8 cellular contexts compared by ENCODE assay signal in the genomic region with DNA sequence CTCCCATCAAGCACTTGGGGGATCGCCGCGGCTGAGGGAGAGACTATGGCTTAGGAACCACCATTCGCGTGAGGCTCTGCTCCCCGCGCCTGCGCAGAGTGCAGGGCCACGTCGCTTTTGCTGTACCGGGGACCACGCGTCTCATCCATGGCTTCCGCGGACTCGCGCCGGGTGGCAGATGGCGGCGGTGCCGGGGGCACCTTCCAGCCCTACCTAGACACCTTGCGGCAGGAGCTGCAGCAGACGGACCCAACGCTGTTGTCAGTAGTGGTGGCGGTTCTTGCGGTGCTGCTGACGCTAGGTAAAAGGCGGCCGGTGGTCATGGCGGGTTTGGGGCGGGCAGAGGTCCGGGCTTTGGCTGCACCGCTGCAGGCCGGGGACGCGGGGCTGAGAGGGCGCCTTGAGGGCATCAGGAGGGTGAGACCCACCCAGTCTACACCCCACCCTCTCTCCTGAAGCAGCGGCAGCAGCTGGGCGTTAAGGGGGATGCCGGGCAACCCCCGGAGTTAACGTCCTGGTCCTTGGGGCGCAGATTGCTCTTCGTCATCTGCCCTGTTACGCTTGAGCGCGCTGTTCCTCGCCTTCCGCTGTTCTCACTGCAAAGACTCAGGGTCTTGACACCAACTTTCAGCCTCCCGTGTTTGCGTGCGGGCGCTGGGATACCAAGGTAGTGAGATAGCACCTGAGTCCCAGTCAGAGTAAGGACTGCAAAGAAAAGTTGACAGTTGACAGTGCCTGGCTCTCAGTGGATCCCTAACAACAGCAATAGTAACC. TPM values are rescaled to one million over a fixed set of nuclear protein-coding genes. Genes with fewer than 3 reads are reported as not detected.
A peak's percentile ranks its signal among the peaks of the same experiment; 100 is the strongest.
DNase-seq lines count a peak whose midpoint lies in the region; ATAC-seq, FAIRE-seq and TF ChIP-seq lines count a peak whose summit lies in the region.

A gene with protein sequence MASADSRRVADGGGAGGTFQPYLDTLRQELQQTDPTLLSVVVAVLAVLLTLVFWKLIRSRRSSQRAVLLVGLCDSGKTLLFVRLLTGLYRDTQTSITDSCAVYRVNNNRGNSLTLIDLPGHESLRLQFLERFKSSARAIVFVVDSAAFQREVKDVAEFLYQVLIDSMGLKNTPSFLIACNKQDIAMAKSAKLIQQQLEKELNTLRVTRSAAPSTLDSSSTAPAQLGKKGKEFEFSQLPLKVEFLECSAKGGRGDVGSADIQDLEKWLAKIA (plus strand): TSS at position 114 of the 774 bp plus-strand sequence. CDS start 34 bp downstream, at position 148.

- intact Hi-C loops in mammary epithelial cell (cut with micrococcal nuclease) = loop anchor here (1.0 to 5.0 kb wide), 5 partner anchors 15 to 1074 kb away; a partner anchor contains a TSS

- ATAC-seq in GM18909 (IDR thresholded peaks at IDR 0.05; ENCODE audit: poor library complexity, unreplicated experiment) = peak; percentile 98
- ATAC-seq in HG03159 (IDR thresholded peaks at IDR 0.05; ENCODE audit: unreplicated experiment) = peak; percentile 98

- DNase-seq in AG08395 (ENCODE audit: low spot score) (peak; percentile 99), NCI-H2227 (lab: John Stamatoyannopoulos, UW; ENCODE audit: unreplicated experiment) (peak; percentile 90), WERI-Rb-1 (peak; percentile 96), mammary epithelial cell (peak; percentile 94), iPS-NIHi11 (ENCODE audit: low spot score) (peak; percentile 97), small intestine (peak; percentile 96)

- H3K36me3 ChIP-seq in WERI-Rb-1 (peaks cover 20% of the 10 kb centered on the region), mammary epithelial cell (ENCODE audit: insufficient read depth, low read length) (peaks cover 9% of the 10 kb centered on the region), small intestine (ENCODE audit: control insufficient read depth in 2 of 2, insufficient read depth in 2 of 2, low read length in 2 of 2) (no peaks in the 10 kb centered on the region)

- CTCF ChIA-PET in mammary epithelial cell (lab: Charles Lee; ENCODE audit: low non-redundant PET) = no interaction called here

- WGBS in mammary epithelial cell (ENCODE audit: low coverage, missing lambda C conversion rate) = under 1% methylated on average over 28 of the region's 53 CpGs
- 0 to 1% (median 0%) methylated on average over 49 to 53 of the region's 53 CpGs for WGBS in small intestine, 3 donors

- H3K9ac ChIP-seq in mammary epithelial cell (ENCODE audit: insufficient read depth, low read length) = peak within 1 kb of the TSS; percentile 78

- FAIRE-seq in small intestine (lab: Jason Lieb, UNC) = no peak

- peaks cover 39% of the 10 kb centered on the region for H3K79me2 ChIP-seq in mammary epithelial cell (ENCODE audit: insufficient read depth, low read length)

- H3K9me3 ChIP-seq in WERI-Rb-1 (ENCODE audit: severe bottlenecking) (no peaks in the 10 kb centered on the region), mammary epithelial cell (replicated peaks; ENCODE audit: insufficient read depth, low read length) (no peaks in the 10 kb centered on the region), small intestine (ENCODE audit: control insufficient read depth, low read depth) (no peaks in the 10 kb centered on the region)

- H3K4me2 ChIP-seq in mammary epithelial cell (ENCODE audit: insufficient read depth, low read depth, low read length) = peak within 1 kb of the TSS; percentile 77

- in situ Hi-C loops in mammary epithelial cell (cut with MboI; ENCODE audit: low sequenced_read_pairs in 2 of 2) = loop anchor here in 1 of 2 donors (10.0 kb wide), 2 partner anchors 141 to 361 kb away; a partner anchor contains a TSS

- H3K4me3 ChIP-seq in WERI-Rb-1 (ENCODE audit: low read depth, low read length) (peak within 1 kb of the TSS; percentile 77), mammary epithelial cell (replicated peaks in 1 of 3; ENCODE audit: insufficient read depth in 1 of 3, low read depth in 2 of 3, low read length in 3 of 3) (peak within 1 kb of the TSS; percentile 68 to 86 (median 78)), small intestine (ENCODE audit: low read depth in 1 of 2, low read length in 2 of 2) (peak within 1 kb of the TSS; percentile 74 to 86)

- TF ChIP-seq CTCF in WERI-Rb-1 (IDR thresholded peaks at IDR 0.05; ENCODE audit: low read depth, low read length) = no peak
- no peak for TF ChIP-seq CTCF in mammary epithelial cell (conservative IDR thresholded peaks at IDR 0.05 in 1 of 2, IDR thresholded peaks at IDR 0.05 in 1 of 2; ENCODE audit: extremely low read depth in 1 of 2, insufficient read depth in 1 of 2, low read depth in 1 of 2, low read length in 2 of 2)

- peaks cover 4% of the 10 kb centered on the region for H3K4me1 ChIP-seq in mammary epithelial cell (ENCODE audit: insufficient read depth, low read length)
- no peaks in the 10 kb centered on the region for H3K4me1 ChIP-seq in small intestine (ENCODE audit: control insufficient read depth in 2 of 2, insufficient read depth in 1 of 2, low read depth in 1 of 2, low read length in 1 of 2)

- H2AFZ ChIP-seq in mammary epithelial cell (ENCODE audit: low read depth, low read length) = peak within 1 kb of the TSS; percentile 96

- dilution Hi-C loops in mammary epithelial cell (cut with HindIII; ENCODE audit: low sequenced_read_pairs) = no loop called here

- H3K27ac ChIP-seq in WERI-Rb-1 (peak within 1 kb of the TSS; percentile 65), mammary epithelial cell (ENCODE audit: insufficient read depth, low read depth, low read length) (peak within 1 kb of the TSS; percentile 66), small intestine (ENCODE audit: low read depth in 1 of 2, low read length in 1 of 2) (peak within 1 kb of the TSS; percentile 49 to 93)

- no peaks in the 10 kb centered on the region for H4K20me1 ChIP-seq in mammary epithelial cell (ENCODE audit: insufficient read depth, low read length)

- H3K27me3 ChIP-seq in WERI-Rb-1 (ENCODE audit: insufficient read depth, low read depth, severe bottlenecking) = no peaks in the 10 kb centered on the region
- H3K27me3 ChIP-seq in mammary epithelial cell (ENCODE audit: insufficient read depth, low read length) = no peaks in the 10 kb centered on the region
- no peaks in the 10 kb centered on the region for H3K27me3 ChIP-seq in small intestine (ENCODE audit: control insufficient read depth in 2 of 2, insufficient read depth in 2 of 2, low read length in 2 of 2)

- BruUV-seq in mammary epithelial cell (replicated peaks; lab: Mats Ljungman, UMichigan) = no TSS peak

RNA-seq across cellular contexts. Expression of the gene that starts here (rescaled TPM):
- total RNA-seq in mammary epithelial cell = 10 to 100 TPM; 79.0 to 92.6 TPM
- polyA plus RNA-seq in mammary epithelial cell = 56.2 TPM
- polyA minus RNA-seq in mammary epithelial cell = 29.8 TPM
- polyA plus RNA-seq in small intestine = 10 to 100 TPM in 1 of 3 donors, 1 to 10 TPM in 2; 7.6 to 54.2 (median 9.2) TPM

Comparison
In these comparisons a context has a peak if more than half of its experiments do, and no peak if none do; other contexts are left out.
1. Peak in every context shown above with its lines: DNase-seq, ATAC-seq, H3K4me3 ChIP-seq and H3K27ac ChIP-seq.